In genomic region chr16:7209598-7209997, GRCh38 we compare ENCODE assay signal across 15 cellular contexts.
"Had no signal": no experiment of that assay in that cellular context is flagged by ENCODE, and none has a peak within 500 bp of the region (broad histone marks: within the 10 kb centered on the region; RNA-seq: fewer than 3 reads in every experiment).

No MANE protein-coding gene starts in this region.

- H3K27ac Mint-ChIP-seq: activated CD4-positive, alpha-beta memory T cell treated with anti-CD3 and anti-CD28 coated beads for 36 hours; activated CD8-positive, alpha-beta memory T cell treated with anti-CD3 and anti-CD28 coated beads, Interleukin-2, amount 10 ng/mL, durations not matched to agents 7 days and 5 days; endodermal cell; naive thymus-derived CD4-positive, alpha-beta T cell had no signal

- ATAC-seq: activated CD8-positive, alpha-beta memory T cell treated with anti-CD3 and anti-CD28 coated beads, Interleukin-2, amount 10 ng/mL, durations not matched to agents 7 days and 5 days; gastrocnemius medialis; mucosa of descending colon; naive thymus-derived CD4-positive, alpha-beta T cell; pancreas had no signal

- H3K27me3 ChIP-seq: gastrocnemius medialis, pancreas, uterus had no signal

- H3K36me3 Mint-ChIP-seq: activated CD4-positive, alpha-beta memory T cell treated with anti-CD3 and anti-CD28 coated beads for 36 hours; activated CD8-positive, alpha-beta memory T cell treated with anti-CD3 and anti-CD28 coated beads, Interleukin-2, amount 10 ng/mL, durations not matched to agents 7 days and 5 days had no signal

- H3K4me3 ChIP-seq: cardiac muscle cell, gastrocnemius medialis, lung, mucosa of descending colon, pancreas, uterus had no signal

- H3K4me3 Mint-ChIP-seq: activated CD4-positive, alpha-beta memory T cell treated with anti-CD3 and anti-CD28 coated beads for 36 hours; activated CD8-positive, alpha-beta memory T cell treated with anti-CD3 and anti-CD28 coated beads, Interleukin-2, amount 10 ng/mL, durations not matched to agents 7 days and 5 days; endodermal cell; naive thymus-derived CD4-positive, alpha-beta T cell had no signal

- H3K9me3 Mint-ChIP-seq: endodermal cell had no signal

- H3K9me3 ChIP-seq: gastrocnemius medialis, mucosa of descending colon, pancreas, uterus had no signal

- DNase-seq: activated CD4-positive, alpha-beta memory T cell treated with anti-CD3 and anti-CD28 coated beads for 36 hours; activated CD8-positive, alpha-beta memory T cell treated with anti-CD3 and anti-CD28 coated beads, Interleukin-2, amount 10 ng/mL, durations not matched to agents 7 days and 5 days; activated naive CD4-positive, alpha-beta T cell treated with anti-CD3 and anti-CD28 coated beads, Interleukin-2, amount 50 U/mL, for 16 hours; activated T-cell treated with anti-CD3 and anti-CD28 coated beads, Interleukin-2, amount 50 U/mL, for 1 hour; endodermal cell; erythroblast; gastrocnemius medialis; mucosa of descending colon; naive thymus-derived CD4-positive, alpha-beta T cell; pancreas; stimulated activated CD4-positive, alpha-beta T cell treated with anti-CD3 and anti-CD28 coated beads, Interleukin-1b, Interleukin-23, amount 100 ng/mL, for 48 hours; uterus; WERI-Rb-1 had no signal

- H3K36me3 ChIP-seq: cardiac muscle cell, gastrocnemius medialis, pancreas, uterus, WERI-Rb-1 had no signal

- H3K27me3 Mint-ChIP-seq: activated CD4-positive, alpha-beta memory T cell treated with anti-CD3 and anti-CD28 coated beads for 36 hours; activated CD8-positive, alpha-beta memory T cell treated with anti-CD3 and anti-CD28 coated beads, Interleukin-2, amount 10 ng/mL, durations not matched to agents 7 days and 5 days; naive thymus-derived CD4-positive, alpha-beta T cell had no signal

- H3K4me1 Mint-ChIP-seq: activated CD8-positive, alpha-beta memory T cell treated with anti-CD3 and anti-CD28 coated beads, Interleukin-2, amount 10 ng/mL, durations not matched to agents 7 days and 5 days; naive thymus-derived CD4-positive, alpha-beta T cell had no signal

- H3K27ac ChIP-seq: cardiac muscle cell, gastrocnemius medialis, pancreas, uterus, WERI-Rb-1 had no signal

- H3K4me1 ChIP-seq: gastrocnemius medialis, pancreas, uterus had no signal
